ENCODE assay signal across 38 cellular contexts in the genomic region with DNA sequence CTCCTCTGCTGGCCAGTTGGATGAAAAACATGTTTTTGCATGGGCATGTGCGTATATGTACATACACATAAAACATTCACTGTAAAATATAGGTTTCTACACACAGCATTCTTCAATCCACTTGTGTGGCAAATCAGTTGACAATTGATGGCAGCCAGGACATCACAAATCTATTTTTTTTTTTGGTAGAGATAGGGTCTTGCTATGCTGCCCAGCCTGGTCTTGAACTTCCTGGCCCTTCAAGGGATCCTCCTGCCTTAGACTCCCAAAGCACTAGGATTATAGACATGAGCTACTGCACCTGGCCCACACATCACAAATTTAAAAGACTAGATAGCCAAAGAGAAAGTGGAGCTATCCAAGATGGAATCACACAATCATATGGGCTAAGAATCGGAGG.
"Had no signal": no experiment of that assay in that cellular context is flagged by ENCODE, and none has a peak within 500 bp of the region (broad histone marks: within the 10 kb centered on the region; RNA-seq: fewer than 3 reads in every experiment).

No MANE protein-coding gene starts in this region.

- FAIRE-seq: bronchial epithelial cell, TTC549 had no signal

- H3K27ac ChIP-seq: adrenal gland, VCaP had no signal

- H3K36me3 Mint-ChIP-seq: activated CD4-positive, alpha-beta memory T cell treated with anti-CD3 and anti-CD28 coated beads for 36 hours; activated naive CD4-positive, alpha-beta T cell treated with anti-CD3 and anti-CD28 coated beads, Interleukin-2, amount 50 U/mL, for 72 hours; activated naive CD8-positive, alpha-beta T cell treated with anti-CD3 and anti-CD28 coated beads for 36 hours; brain had no signal

- H3K9me3 ChIP-seq: adrenal gland had no signal

- H3K9me3 Mint-ChIP-seq: activated B cell treated with CpG ODN at 0.5 μM for 24 hours; activated CD4-positive, alpha-beta memory T cell treated with anti-CD3 and anti-CD28 coated beads for 36 hours; activated CD4-positive, alpha-beta T cell treated with anti-CD3 and anti-CD28 coated beads, Interleukin-2, amount 10 ng/mL, durations not matched to agents 24 days and 14 days; activated CD8-positive, alpha-beta T cell treated with anti-CD3 and anti-CD28 coated beads for 36 hours; activated naive CD4-positive, alpha-beta T cell treated with anti-CD3 and anti-CD28 coated beads for 36 hours; activated naive CD4-positive, alpha-beta T cell treated with anti-CD3 and anti-CD28 coated beads, Interleukin-2, amount 50 U/mL, for 72 hours; activated naive CD8-positive, alpha-beta T cell treated with anti-CD3 and anti-CD28 coated beads for 36 hours; activated T-cell treated with anti-CD3 and anti-CD28 coated beads, Interleukin-2, amount 50 U/mL, for 4 hours; activated T-cell treated with anti-CD3 and anti-CD28 coated beads, Interleukin-2, amount 50 U/mL, for 72 hours; activated T-helper 1 cell treated with anti-CD3 and anti-CD28 coated beads, Interleukin-12 subunit alpha, Interleukin-12 subunit beta, Interleukin-2, Interleukin-4 antibody, amounts not matched to agents 30 ng/mL and 10 ng/mL and 1 ng/mL, durations not matched to agents 14 hours and 24 hours and 36 hours; activated T-helper 17 cell treated with anti-CD3 and anti-CD28 coated beads, Interleukin-2, amount 50 U/mL, for 72 hours; brain; central memory CD8-positive, alpha-beta T cell; T-helper 1 cell treated with Interleukin-12 subunit alpha and Interleukin-12 subunit beta and Interleukin-4 antibody, amounts not matched to agents 30 μg/mL and 1 μg/mL, for 36 hours; T-helper 2 cell treated with Interferon-gamma antibody and Interleukin-4, amounts not matched to agents 5 μg/mL and 100 μg/mL, for 36 hours had no signal

- H3K4me3 Mint-ChIP-seq: activated B cell treated with CpG ODN at 0.5 μM for 24 hours; activated CD4-positive, alpha-beta memory T cell treated with anti-CD3 and anti-CD28 coated beads for 36 hours; activated CD4-positive, alpha-beta T cell treated with anti-CD3 and anti-CD28 coated beads, Interleukin-2, amount 10 ng/mL, durations not matched to agents 24 days and 14 days; activated CD8-positive, alpha-beta T cell treated with anti-CD3 and anti-CD28 coated beads for 36 hours; activated naive CD4-positive, alpha-beta T cell treated with anti-CD3 and anti-CD28 coated beads for 36 hours; activated naive CD8-positive, alpha-beta T cell treated with anti-CD3 and anti-CD28 coated beads for 36 hours; activated T-cell treated with anti-CD3 and anti-CD28 coated beads, Interleukin-2, amount 50 U/mL, for 4 hours; activated T-cell treated with anti-CD3 and anti-CD28 coated beads, Interleukin-2, amount 50 U/mL, for 72 hours; activated T-helper 1 cell treated with anti-CD3 and anti-CD28 coated beads, Interleukin-12 subunit alpha, Interleukin-12 subunit beta, Interleukin-2, Interleukin-4 antibody, amounts not matched to agents 30 ng/mL and 10 ng/mL and 1 ng/mL, durations not matched to agents 14 hours and 24 hours and 36 hours; activated T-helper 17 cell treated with anti-CD3 and anti-CD28 coated beads, Interleukin-2, amount 50 U/mL, for 72 hours; brain; central memory CD8-positive, alpha-beta T cell; T-helper 1 cell treated with Interleukin-12 subunit alpha and Interleukin-12 subunit beta and Interleukin-4 antibody, amounts not matched to agents 30 μg/mL and 1 μg/mL, for 36 hours; T-helper 2 cell treated with Interferon-gamma antibody and Interleukin-4, amounts not matched to agents 5 μg/mL and 100 μg/mL, for 36 hours had no signal

- H3K27ac Mint-ChIP-seq: activated B cell treated with CpG ODN at 0.5 μM for 24 hours; activated CD4-positive, alpha-beta memory T cell treated with anti-CD3 and anti-CD28 coated beads for 36 hours; activated CD4-positive, alpha-beta T cell treated with anti-CD3 and anti-CD28 coated beads, Interleukin-2, amount 10 ng/mL, durations not matched to agents 24 days and 14 days; activated CD8-positive, alpha-beta T cell treated with anti-CD3 and anti-CD28 coated beads for 36 hours; activated naive CD4-positive, alpha-beta T cell treated with anti-CD3 and anti-CD28 coated beads for 36 hours; activated naive CD4-positive, alpha-beta T cell treated with anti-CD3 and anti-CD28 coated beads, Interleukin-2, amount 50 U/mL, for 72 hours; activated naive CD8-positive, alpha-beta T cell treated with anti-CD3 and anti-CD28 coated beads for 36 hours; activated T-cell treated with anti-CD3 and anti-CD28 coated beads, Interleukin-2, amount 50 U/mL, for 72 hours; activated T-helper 1 cell treated with anti-CD3 and anti-CD28 coated beads, Interleukin-12 subunit alpha, Interleukin-12 subunit beta, Interleukin-2, Interleukin-4 antibody, amounts not matched to agents 30 ng/mL and 10 ng/mL and 1 ng/mL, durations not matched to agents 14 hours and 24 hours and 36 hours; activated T-helper 17 cell treated with anti-CD3 and anti-CD28 coated beads, Interleukin-2, amount 50 U/mL, for 72 hours; brain; T-helper 1 cell treated with Interleukin-12 subunit alpha and Interleukin-12 subunit beta and Interleukin-4 antibody, amounts not matched to agents 30 μg/mL and 1 μg/mL, for 36 hours; T-helper 2 cell treated with Interferon-gamma antibody and Interleukin-4, amounts not matched to agents 5 μg/mL and 100 μg/mL, for 36 hours had no signal

- H3K27me3 ChIP-seq: adrenal gland, cardiac muscle cell had no signal

- H3K4me3 ChIP-seq: adrenal gland, cardiac muscle cell had no signal

- H3K4me1 Mint-ChIP-seq: activated B cell treated with CpG ODN at 0.5 μM for 24 hours; activated CD4-positive, alpha-beta T cell treated with anti-CD3 and anti-CD28 coated beads, Interleukin-2, amount 10 ng/mL, durations not matched to agents 24 days and 14 days; activated naive CD8-positive, alpha-beta T cell treated with anti-CD3 and anti-CD28 coated beads for 36 hours; activated T-helper 17 cell treated with anti-CD3 and anti-CD28 coated beads, Interleukin-2, amount 50 U/mL, for 72 hours; central memory CD8-positive, alpha-beta T cell had no signal

- ATAC-seq: activated CD8-positive, alpha-beta T cell treated with anti-CD3 and anti-CD28 coated beads for 36 hours; activated naive CD4-positive, alpha-beta T cell treated with anti-CD3 and anti-CD28 coated beads, Interleukin-2, amount 50 U/mL, for 72 hours; activated T-cell treated with anti-CD3 and anti-CD28 coated beads, Interleukin-2, amount 50 U/mL, for 4 hours; activated T-cell treated with anti-CD3 and anti-CD28 coated beads, Interleukin-2, amount 50 U/mL, for 72 hours; activated T-helper 17 cell treated with anti-CD3 and anti-CD28 coated beads, Interleukin-2, amount 50 U/mL, for 72 hours had no signal

- H3K36me3 ChIP-seq: adrenal gland, cardiac muscle cell had no signal

- DNase-seq: activated B cell treated with CpG ODN at 0.5 μM for 24 hours; activated CD4-positive, alpha-beta memory T cell treated with anti-CD3 and anti-CD28 coated beads for 36 hours; activated CD4-positive, alpha-beta T cell treated with anti-CD3 and anti-CD28 coated beads for 4 hours; activated CD4-positive, alpha-beta T cell treated with anti-CD3 and anti-CD28 coated beads, Interleukin-2, amount 10 ng/mL, durations not matched to agents 24 days and 14 days; activated CD4-positive, alpha-beta T cell treated with anti-CD3 and anti-CD28 coated beads, Interleukin-2, amount 50 U/mL, for 1 hour; activated CD4-positive, alpha-beta T cell treated with anti-CD3 and anti-CD28 coated beads, Interleukin-2, amount 50 U/mL, for 4 hours; activated CD4-positive, CD25-positive, alpha-beta regulatory T cell treated with anti-CD3 and anti-CD28 coated beads, Interleukin-2, amount 50 U/mL, for 72 hours; activated CD8-positive, alpha-beta memory T cell treated with anti-CD3 and anti-CD28 coated beads, Interleukin-2, amount 50 U/mL, for 4 hours; activated CD8-positive, alpha-beta T cell treated with anti-CD3 and anti-CD28 coated beads for 36 hours; activated effector memory CD4-positive, alpha-beta T cell treated with anti-CD3 and anti-CD28 coated beads, Interleukin-2, amount 50 U/mL, for 16 hours; activated gamma-delta T cell treated with Interleukin-2 at 50 U/mL for 16 hours; activated naive CD4-positive, alpha-beta T cell; activated naive CD4-positive, alpha-beta T cell treated with anti-CD3 and anti-CD28 coated beads for 36 hours; activated naive CD4-positive, alpha-beta T cell treated with anti-CD3 and anti-CD28 coated beads, Interleukin-2, amount 50 U/mL, for 16 hours; activated naive CD8-positive, alpha-beta T cell treated with anti-CD3 and anti-CD28 coated beads for 36 hours; activated T-cell treated with anti-CD3 and anti-CD28 coated beads for 4 hours; activated T-cell treated with anti-CD3 and anti-CD28 coated beads, Interleukin-2, amount 50 U/mL, for 1 hour; activated T-cell treated with anti-CD3 and anti-CD28 coated beads, Interleukin-2, amount 50 U/mL, for 4 hours; activated T-cell treated with anti-CD3 and anti-CD28 coated beads, Interleukin-2, amount 50 U/mL, for 72 hours; adrenal gland; amniotic stem cell; aorta; caudate nucleus; cerebellar nuclear complex; T-helper 1 cell; T-helper 2 cell; T-helper 9 cell had no signal
